1 cellular context compared by ENCODE assay signal in genomic region chr15:41660235-41661077, GRCh38.
TF ChIP-seq lines count a peak whose summit lies in the region.

Gene MGA, plus strand, starts transcription at chr15:41660405.

TF ChIP-seq in HEK293, 187 proteins besides CTCF, POLR2A, EP300 and RAD21 (continued from another document and continues in another):
- TF ChIP-seq ZNF473 (tag by site-specific recombination; IDR thresholded peaks at IDR 0.05) = no peak
- no peak for TF ChIP-seq ZNF837 (tag by site-specific recombination; IDR thresholded peaks at IDR 0.05)
- TF ChIP-seq ZNF416 (tag by site-specific recombination; IDR thresholded peaks at IDR 0.05) = no peak
- 0 out of 2 replicates have a peak, but pooled peaks have one; percentile 25 for TF ChIP-seq ZNF660 (tag by site-specific recombination; IDR thresholded peaks at IDR 0.05)
- TF ChIP-seq, protein P1, sequence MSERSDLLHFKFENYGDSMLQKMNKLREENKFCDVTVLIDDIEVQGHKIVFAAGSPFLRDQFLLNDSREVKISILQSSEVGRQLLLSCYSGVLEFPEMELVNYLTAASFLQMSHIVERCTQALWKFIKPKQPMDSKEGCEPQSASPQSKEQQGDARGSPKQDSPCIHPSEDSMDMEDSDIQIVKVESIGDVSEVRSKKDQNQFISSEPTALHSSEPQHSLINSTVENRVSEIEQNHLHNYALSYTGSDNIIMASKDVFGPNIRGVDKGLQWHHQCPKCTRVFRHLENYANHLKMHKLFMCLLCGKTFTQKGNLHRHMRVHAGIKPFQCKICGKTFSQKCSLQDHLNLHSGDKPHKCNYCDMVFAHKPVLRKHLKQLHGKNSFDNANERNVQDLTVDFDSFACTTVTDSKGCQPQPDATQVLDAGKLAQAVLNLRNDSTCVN (tag by site-specific recombination; optimal IDR thresholded peaks at IDR 0.05) = peak; percentile 91
- TF ChIP-seq ZNF558 (tag by site-specific recombination; IDR thresholded peaks at IDR 0.05) = no peak
- no peak for TF ChIP-seq ZNF792 (tag by site-specific recombination; IDR thresholded peaks at IDR 0.05)
- no peak for TF ChIP-seq ZNF701 (tag by site-specific recombination; IDR thresholded peaks at IDR 0.05)
- TF ChIP-seq ZNF394 (tag by site-specific recombination; IDR thresholded peaks at IDR 0.05; ENCODE audit: borderline replicate concordance) = no peak
- no peak for TF ChIP-seq AEBP2 (tag by site-specific recombination; IDR thresholded peaks at IDR 0.05; ENCODE audit: borderline replicate concordance)
- TF ChIP-seq ZNF311 (tag by site-specific recombination; IDR thresholded peaks at IDR 0.05; ENCODE audit: borderline replicate concordance) = no peak
- TF ChIP-seq, protein P2, sequence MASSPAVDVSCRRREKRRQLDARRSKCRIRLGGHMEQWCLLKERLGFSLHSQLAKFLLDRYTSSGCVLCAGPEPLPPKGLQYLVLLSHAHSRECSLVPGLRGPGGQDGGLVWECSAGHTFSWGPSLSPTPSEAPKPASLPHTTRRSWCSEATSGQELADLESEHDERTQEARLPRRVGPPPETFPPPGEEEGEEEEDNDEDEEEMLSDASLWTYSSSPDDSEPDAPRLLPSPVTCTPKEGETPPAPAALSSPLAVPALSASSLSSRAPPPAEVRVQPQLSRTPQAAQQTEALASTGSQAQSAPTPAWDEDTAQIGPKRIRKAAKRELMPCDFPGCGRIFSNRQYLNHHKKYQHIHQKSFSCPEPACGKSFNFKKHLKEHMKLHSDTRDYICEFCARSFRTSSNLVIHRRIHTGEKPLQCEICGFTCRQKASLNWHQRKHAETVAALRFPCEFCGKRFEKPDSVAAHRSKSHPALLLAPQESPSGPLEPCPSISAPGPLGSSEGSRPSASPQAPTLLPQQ (tag by site-specific recombination; IDR thresholded peaks at IDR 0.05) = 0 out of 2 replicates have a peak, but pooled peaks have one; percentile 32
- no peak for TF ChIP-seq ZNF19 (tag by site-specific recombination; IDR thresholded peaks at IDR 0.05; ENCODE audit: low read depth)
- no peak for TF ChIP-seq ZNF555 (tag by site-specific recombination; conservative IDR thresholded peaks at IDR 0.05)
- TF ChIP-seq ZNF658 (tag by site-specific recombination; IDR thresholded peaks at IDR 0.05) = no peak
- 0 out of 2 replicates have a peak, but pooled peaks have one; percentile 12 for TF ChIP-seq ZNF2 (tag by site-specific recombination; IDR thresholded peaks at IDR 0.05)
- TF ChIP-seq, protein P3, sequence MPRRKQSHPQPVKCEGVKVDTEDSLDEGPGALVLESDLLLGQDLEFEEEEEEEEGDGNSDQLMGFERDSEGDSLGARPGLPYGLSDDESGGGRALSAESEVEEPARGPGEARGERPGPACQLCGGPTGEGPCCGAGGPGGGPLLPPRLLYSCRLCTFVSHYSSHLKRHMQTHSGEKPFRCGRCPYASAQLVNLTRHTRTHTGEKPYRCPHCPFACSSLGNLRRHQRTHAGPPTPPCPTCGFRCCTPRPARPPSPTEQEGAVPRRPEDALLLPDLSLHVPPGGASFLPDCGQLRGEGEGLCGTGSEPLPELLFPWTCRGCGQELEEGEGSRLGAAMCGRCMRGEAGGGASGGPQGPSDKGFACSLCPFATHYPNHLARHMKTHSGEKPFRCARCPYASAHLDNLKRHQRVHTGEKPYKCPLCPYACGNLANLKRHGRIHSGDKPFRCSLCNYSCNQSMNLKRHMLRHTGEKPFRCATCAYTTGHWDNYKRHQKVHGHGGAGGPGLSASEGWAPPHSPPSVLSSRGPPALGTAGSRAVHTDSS (tag by site-specific recombination; IDR thresholded peaks at IDR 0.05) = no peak
- TF ChIP-seq, protein P4, sequence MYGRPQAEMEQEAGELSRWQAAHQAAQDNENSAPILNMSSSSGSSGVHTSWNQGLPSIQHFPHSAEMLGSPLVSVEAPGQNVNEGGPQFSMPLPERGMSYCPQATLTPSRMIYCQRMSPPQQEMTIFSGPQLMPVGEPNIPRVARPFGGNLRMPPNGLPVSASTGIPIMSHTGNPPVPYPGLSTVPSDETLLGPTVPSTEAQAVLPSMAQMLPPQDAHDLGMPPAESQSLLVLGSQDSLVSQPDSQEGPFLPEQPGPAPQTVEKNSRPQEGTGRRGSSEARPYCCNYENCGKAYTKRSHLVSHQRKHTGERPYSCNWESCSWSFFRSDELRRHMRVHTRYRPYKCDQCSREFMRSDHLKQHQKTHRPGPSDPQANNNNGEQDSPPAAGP (tag by site-specific recombination; IDR thresholded peaks at IDR 0.05) = no peak
- TF ChIP-seq KLF8 (tag by site-specific recombination; IDR thresholded peaks at IDR 0.05) = no peak
- TF ChIP-seq, protein P5, sequence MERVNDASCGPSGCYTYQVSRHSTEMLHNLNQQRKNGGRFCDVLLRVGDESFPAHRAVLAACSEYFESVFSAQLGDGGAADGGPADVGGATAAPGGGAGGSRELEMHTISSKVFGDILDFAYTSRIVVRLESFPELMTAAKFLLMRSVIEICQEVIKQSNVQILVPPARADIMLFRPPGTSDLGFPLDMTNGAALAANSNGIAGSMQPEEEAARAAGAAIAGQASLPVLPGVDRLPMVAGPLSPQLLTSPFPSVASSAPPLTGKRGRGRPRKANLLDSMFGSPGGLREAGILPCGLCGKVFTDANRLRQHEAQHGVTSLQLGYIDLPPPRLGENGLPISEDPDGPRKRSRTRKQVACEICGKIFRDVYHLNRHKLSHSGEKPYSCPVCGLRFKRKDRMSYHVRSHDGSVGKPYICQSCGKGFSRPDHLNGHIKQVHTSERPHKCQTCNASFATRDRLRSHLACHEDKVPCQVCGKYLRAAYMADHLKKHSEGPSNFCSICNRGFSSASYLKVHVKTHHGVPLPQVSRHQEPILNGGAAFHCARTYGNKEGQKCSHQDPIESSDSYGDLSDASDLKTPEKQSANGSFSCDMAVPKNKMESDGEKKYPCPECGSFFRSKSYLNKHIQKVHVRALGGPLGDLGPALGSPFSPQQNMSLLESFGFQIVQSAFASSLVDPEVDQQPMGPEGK (tag by site-specific recombination; IDR thresholded peaks at IDR 0.05) = no peak
- TF ChIP-seq FEZF1 (tag by site-specific recombination; IDR thresholded peaks at IDR 0.05) = no peak
- TF ChIP-seq ZNF626 (tag by site-specific recombination; IDR thresholded peaks at IDR 0.05) = no peak
- TF ChIP-seq SCRT2 (tag by site-specific recombination; IDR thresholded peaks at IDR 0.05) = peak; percentile 26; the same call in 1 of the 2 replicates
- no peak for TF ChIP-seq TSHZ1 (tag by site-specific recombination; IDR thresholded peaks at IDR 0.05; ENCODE audit: borderline replicate concordance)
- no peak for TF ChIP-seq ZNF121 (tag by site-specific recombination; IDR thresholded peaks at IDR 0.05)
- TF ChIP-seq, protein P6, sequence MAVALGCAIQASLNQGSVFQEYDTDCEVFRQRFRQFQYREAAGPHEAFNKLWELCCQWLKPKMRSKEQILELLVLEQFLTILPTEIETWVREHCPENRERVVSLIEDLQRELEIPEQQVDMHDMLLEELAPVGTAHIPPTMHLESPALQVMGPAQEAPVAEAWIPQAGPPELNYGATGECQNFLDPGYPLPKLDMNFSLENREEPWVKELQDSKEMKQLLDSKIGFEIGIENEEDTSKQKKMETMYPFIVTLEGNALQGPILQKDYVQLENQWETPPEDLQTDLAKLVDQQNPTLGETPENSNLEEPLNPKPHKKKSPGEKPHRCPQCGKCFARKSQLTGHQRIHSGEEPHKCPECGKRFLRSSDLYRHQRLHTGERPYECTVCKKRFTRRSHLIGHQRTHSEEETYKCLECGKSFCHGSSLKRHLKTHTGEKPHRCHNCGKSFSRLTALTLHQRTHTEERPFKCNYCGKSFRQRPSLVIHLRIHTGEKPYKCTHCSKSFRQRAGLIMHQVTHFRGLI (tag by site-specific recombination; IDR thresholded peaks at IDR 0.05) = no peak
- no peak for TF ChIP-seq TCF7L2 (IDR thresholded peaks at IDR 0.05; ENCODE audit: borderline replicate concordance, low read depth, low read length)
- TF ChIP-seq ZEB2 (tag by site-specific recombination; IDR thresholded peaks at IDR 0.05) = no peak; the same call in 1 of the 2 replicates
- TF ChIP-seq EGR2 (tag by site-specific recombination; IDR thresholded peaks at IDR 0.05; ENCODE audit: low read depth) = no peak
- no peak for TF ChIP-seq KLF7 (tag by site-specific recombination; IDR thresholded peaks at IDR 0.05; ENCODE audit: borderline replicate concordance)
- TF ChIP-seq ZNF350 (tag by site-specific recombination; IDR thresholded peaks at IDR 0.05) = no peak
- no peak for TF ChIP-seq ZNF26 (tag by site-specific recombination; IDR thresholded peaks at IDR 0.05)
- TF ChIP-seq KLF1 (tag by site-specific recombination; IDR thresholded peaks at IDR 0.05) = 0 out of 2 replicates have a peak, but pooled peaks have one; percentile 36
- 0 out of 2 replicates have a peak, but pooled peaks have one; percentile 9 for TF ChIP-seq ZIC2 (tag by site-specific recombination; IDR thresholded peaks at IDR 0.05)
- no peak for TF ChIP-seq ZNF16 (tag by site-specific recombination; IDR thresholded peaks at IDR 0.05; ENCODE audit: low read depth)
- no peak for TF ChIP-seq OSR2 (tag by site-specific recombination; IDR thresholded peaks at IDR 0.05)
- no peak for TF ChIP-seq MZF1 (tag by site-specific recombination; IDR thresholded peaks at IDR 0.05; ENCODE audit: borderline replicate concordance)
- peak; percentile 56; the same call in 1 of the 2 replicates for TF ChIP-seq ZXDB (tag by site-specific recombination; IDR thresholded peaks at IDR 0.05)
- TF ChIP-seq, protein P7, sequence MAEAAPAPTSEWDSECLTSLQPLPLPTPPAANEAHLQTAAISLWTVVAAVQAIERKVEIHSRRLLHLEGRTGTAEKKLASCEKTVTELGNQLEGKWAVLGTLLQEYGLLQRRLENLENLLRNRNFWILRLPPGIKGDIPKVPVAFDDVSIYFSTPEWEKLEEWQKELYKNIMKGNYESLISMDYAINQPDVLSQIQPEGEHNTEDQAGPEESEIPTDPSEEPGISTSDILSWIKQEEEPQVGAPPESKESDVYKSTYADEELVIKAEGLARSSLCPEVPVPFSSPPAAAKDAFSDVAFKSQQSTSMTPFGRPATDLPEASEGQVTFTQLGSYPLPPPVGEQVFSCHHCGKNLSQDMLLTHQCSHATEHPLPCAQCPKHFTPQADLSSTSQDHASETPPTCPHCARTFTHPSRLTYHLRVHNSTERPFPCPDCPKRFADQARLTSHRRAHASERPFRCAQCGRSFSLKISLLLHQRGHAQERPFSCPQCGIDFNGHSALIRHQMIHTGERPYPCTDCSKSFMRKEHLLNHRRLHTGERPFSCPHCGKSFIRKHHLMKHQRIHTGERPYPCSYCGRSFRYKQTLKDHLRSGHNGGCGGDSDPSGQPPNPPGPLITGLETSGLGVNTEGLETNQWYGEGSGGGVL (tag by site-specific recombination; IDR thresholded peaks at IDR 0.05) = no peak
- TF ChIP-seq ZNF266 (tag by site-specific recombination; IDR thresholded peaks at IDR 0.05; ENCODE audit: low read depth) = no peak
- no peak for TF ChIP-seq ZNF184 (tag by site-specific recombination; IDR thresholded peaks at IDR 0.05)
- no peak for TF ChIP-seq ZBTB44 (tag by site-specific recombination; IDR thresholded peaks at IDR 0.05)
- TF ChIP-seq ZNF366 (tag by site-specific recombination; conservative IDR thresholded peaks at IDR 0.05) = no peak
- TF ChIP-seq ZFP41 (tag by site-specific recombination; IDR thresholded peaks at IDR 0.05; ENCODE audit: borderline replicate concordance) = no peak
